Comparison of ENCODE assay signal across 1 cellular context in genomic region chr3:167615030-167615429, GRCh38.
TF ChIP-seq lines count a peak whose summit lies in the region.

No MANE protein-coding gene starts in this region.

TF ChIP-seq in GM23338, 12 proteins besides CTCF, POLR2A, EP300 and RAD21 (continued from another document):
- TF ChIP-seq ZNF462 (CRISPR knock-in tag; IDR thresholded peaks at IDR 0.05) (no peak), NANOG (IDR thresholded peaks at IDR 0.05; ENCODE audit: borderline replicate concordance) (no peak), REST (IDR thresholded peaks at IDR 0.05; ENCODE audit: unreplicated experiment) (no peak), STAT1 (IDR thresholded peaks at IDR 0.05; ENCODE audit: unreplicated experiment) (no peak), EZH2 (IDR thresholded peaks at IDR 0.05; ENCODE audit: low read depth, unreplicated experiment) (no peak), EZH2phosphoT487 (IDR thresholded peaks at IDR 0.05; ENCODE audit: unreplicated experiment) (no peak), CREB1 (CRISPR knock-in tag; IDR thresholded peaks at IDR 0.05; ENCODE audit: low read depth) (no peak)
